8 cellular contexts compared by ENCODE assay signal in the genomic region with DNA sequence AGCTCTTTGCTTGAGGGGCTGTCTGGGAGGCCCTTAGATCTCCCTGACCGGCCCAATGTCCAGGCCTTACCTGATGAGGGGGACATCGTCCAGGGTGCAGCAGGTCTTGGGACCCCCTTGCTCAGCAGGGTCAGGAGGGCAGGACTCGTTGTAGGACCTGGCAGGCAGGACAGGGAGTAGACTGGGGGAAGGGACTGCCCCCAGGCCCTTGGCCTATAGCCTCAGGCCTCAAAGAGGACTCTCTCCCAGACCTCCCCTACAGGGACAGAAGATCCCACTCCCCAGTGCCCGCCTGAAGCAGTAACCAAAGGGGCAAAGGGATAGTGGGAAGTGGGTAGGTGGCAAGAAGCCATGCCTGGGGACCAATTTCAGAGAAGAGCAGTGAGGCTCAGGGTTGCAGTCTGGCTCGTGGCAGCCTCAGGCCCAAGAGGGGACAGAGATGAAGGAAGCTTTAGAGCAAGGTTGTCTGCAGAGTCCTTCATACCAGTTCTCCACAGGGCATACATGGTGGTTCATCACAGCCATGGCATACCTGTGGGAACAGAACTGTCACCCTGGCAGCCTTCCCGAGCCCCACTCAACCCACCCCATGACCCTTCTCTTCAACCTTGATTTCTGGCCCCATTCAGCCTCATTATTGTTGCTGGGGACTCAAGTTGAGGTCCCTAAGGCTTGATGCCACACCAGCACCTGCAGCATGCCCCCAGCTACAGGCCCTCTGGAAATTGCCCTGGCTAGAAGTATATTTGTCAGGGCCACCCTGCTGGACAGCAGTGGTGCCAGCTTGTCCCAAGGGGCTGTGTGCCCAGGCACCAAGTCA. TPM values are rescaled to one million over a fixed set of nuclear protein-coding genes. Genes with fewer than 3 reads are reported as not detected.
DNase-seq lines count a peak whose midpoint lies in the region; ATAC-seq and TF ChIP-seq lines count a peak whose summit lies in the region.

No MANE protein-coding gene starts in this region.

- no peak overlapping the region for H3K9ac ChIP-seq in KMS-11

- POLR2A ChIA-PET in A673 (lab: Charles Lee; ENCODE audit: low non-redundant PET): no interaction called here

- no peaks in the 10 kb centered on the region for H3K27me3 Mint-ChIP-seq in dendritic cell treated with granulocyte-macrophage colony-stimulating factor and Interleukin-4, amounts not matched to agents 40 ng/mL and 50 ng/mL, for 4 days
- no peaks in the 10 kb centered on the region for H3K27me3 Mint-ChIP-seq in naive B cell

- CTCF ChIA-PET in A673 (lab: Charles Lee): no interaction called here

- H3K36me3 ChIP-seq in A673 (ENCODE audit: insufficient read depth, low read length, poor library complexity, severe bottlenecking) (peaks cover 17% of the 10 kb centered on the region), KMS-11 (ENCODE audit: insufficient read depth) (no peaks in the 10 kb centered on the region)

- peaks cover 74% of the 10 kb centered on the region for H3K36me3 Mint-ChIP-seq in dendritic cell treated with granulocyte-macrophage colony-stimulating factor and Interleukin-4, amounts not matched to agents 40 ng/mL and 50 ng/mL, for 4 days (ENCODE audit: low read depth)
- no peaks in the 10 kb centered on the region for H3K36me3 Mint-ChIP-seq in naive B cell

- TF ChIP-seq CTCF in A673 (conservative IDR thresholded peaks at IDR 0.05; ENCODE audit: low read depth, low read length): no peak
- no peak for TF ChIP-seq CTCF in KMS-11 (conservative IDR thresholded peaks at IDR 0.05; ENCODE audit: low read depth, low read length)

- H3K4me3 ChIP-seq in A673 (ENCODE audit: low read depth, low read length, poor library complexity, severe bottlenecking) (peak overlapping the region; percentile 64), KMS-11 (IDR thresholded peaks at IDR 0.05; ENCODE audit: insufficient read depth, low read depth, low read length) (no peak overlapping the region)

- no peaks in the 10 kb centered on the region for H4K20me1 ChIP-seq in KMS-11 (ENCODE audit: insufficient read depth)

- BruUV-seq in A673 (replicated peaks; lab: Mats Ljungman, UMichigan): no TSS peak

- peak overlapping the region; percentile 87 for H3K4me3 Mint-ChIP-seq in dendritic cell treated with granulocyte-macrophage colony-stimulating factor and Interleukin-4, amounts not matched to agents 40 ng/mL and 50 ng/mL, for 4 days
- peak overlapping the region; percentile 84 to 93 (median 90) for H3K4me3 Mint-ChIP-seq in naive B cell

- no peak overlapping the region for H3K27ac ChIP-seq in A673 (ENCODE audit: low read depth, low read length, poor library complexity, severe bottlenecking)
- H3K27ac ChIP-seq in KMS-11: no peak overlapping the region

- peak overlapping the region; percentile 90 for H3K27ac Mint-ChIP-seq in dendritic cell treated with granulocyte-macrophage colony-stimulating factor and Interleukin-4, amounts not matched to agents 40 ng/mL and 50 ng/mL, for 4 days
- H3K27ac Mint-ChIP-seq in naive B cell: peak overlapping the region in 4 of 6 donors; percentile 76 to 89 (median 84)

- H3K4me2 ChIP-seq in KMS-11: peak overlapping the region; percentile 67; the same call in 1 of the 2 replicates

- no peak overlapping the region for H2AFZ ChIP-seq in KMS-11 (ENCODE audit: low read depth)

- no peaks in the 10 kb centered on the region for H3K9me3 Mint-ChIP-seq in dendritic cell treated with granulocyte-macrophage colony-stimulating factor and Interleukin-4, amounts not matched to agents 40 ng/mL and 50 ng/mL, for 4 days
- no peaks in the 10 kb centered on the region for H3K9me3 Mint-ChIP-seq in naive B cell

- peaks cover 6% of the 10 kb centered on the region for H3K4me1 ChIP-seq in A673 (ENCODE audit: insufficient read depth, low read length, poor library complexity, severe bottlenecking)
- peaks cover 30% of the 10 kb centered on the region for H3K4me1 ChIP-seq in KMS-11 (ENCODE audit: low read depth, poor library complexity, severe bottlenecking)

- ATAC-seq in naive B cell (ENCODE audit: low read depth in 2 of 2): no peak
- ATAC-seq in sciatic nerve: no peak
- ATAC-seq in HG03342 (IDR thresholded peaks at IDR 0.05; ENCODE audit: unreplicated experiment): no peak

- no peak for DNase-seq in A673 (ENCODE audit: low spot score)
- no peak for DNase-seq in naive B cell
- DNase-seq in sciatic nerve (ENCODE audit: low spot score): no peak
- DNase-seq in retina: no peak
- DNase-seq in COR-L47 (lab: John Stamatoyannopoulos, UW): no peak

- H3K9me3 ChIP-seq in A673 (ENCODE audit: low read depth, low read length, poor library complexity, severe bottlenecking): no peaks in the 10 kb centered on the region

- intact Hi-C loops in A673 (cut with micrococcal nuclease; ENCODE audit: unreplicated experiment): no loop called here
- intact Hi-C loops in dendritic cell treated with granulocyte-macrophage colony-stimulating factor and Interleukin-4, amounts not matched to agents 40 ng/mL and 50 ng/mL, for 4 days (cut with micrococcal nuclease): no loop called here
- intact Hi-C loops in sciatic nerve (cut with DNase I): loop anchor here (10.0 kb wide), 1 partner anchor 566 kb away; no protein-coding TSS in a partner anchor

- H3K27me3 ChIP-seq in A673 (replicated peaks; ENCODE audit: insufficient read depth, low read depth, low read length, poor library complexity) (no peaks in the 10 kb centered on the region), KMS-11 (ENCODE audit: insufficient read depth, low read depth) (no peaks in the 10 kb centered on the region)

- peaks cover 10% of the 10 kb centered on the region; the same call in 1 of the 2 replicates for H3K79me2 ChIP-seq in KMS-11 (ENCODE audit: insufficient read depth, low read depth)

- peaks cover 82% of the 10 kb centered on the region for H3K4me1 Mint-ChIP-seq in dendritic cell treated with granulocyte-macrophage colony-stimulating factor and Interleukin-4, amounts not matched to agents 40 ng/mL and 50 ng/mL, for 4 days (ENCODE audit: low read depth)
- peaks cover 26 to 55% (median 54%) of the 10 kb centered on the region in 3 donors for H3K4me1 Mint-ChIP-seq in naive B cell

RNA-seq across cellular contexts. Expression of gene TMEM150A, which starts 1.3 kb away (rescaled TPM):
- total RNA-seq in A673 (2021) (6.4 and 6.6 TPM in 2 replicates), sciatic nerve (15.8 TPM)
- 10 to 100 TPM; 11.8 to 25.0 (median 14.5) TPM for polyA plus RNA-seq in naive B cell (ENCODE audit: low read depth in 6 of 6)

RNA-seq across cellular contexts. Expression of gene RNF181, which starts 5.6 kb away (rescaled TPM):
- 78.5 and 99.1 TPM in 2 replicates for total RNA-seq in A673 (2021)
- polyA plus RNA-seq in naive B cell (ENCODE audit: low read depth in 6 of 6): 100 to 1,000 TPM; 152 to 207 (median 187) TPM
- 71.2 TPM for total RNA-seq in sciatic nerve

RNA-seq across cellular contexts. Expression of gene C2orf68, which starts 10.7 kb away (rescaled TPM):
- 46.4 and 48.6 TPM in 2 replicates for total RNA-seq in A673 (2021)
- 10 to 100 TPM; 13.8 to 21.7 (median 21.4) TPM for polyA plus RNA-seq in naive B cell (ENCODE audit: low read depth in 6 of 6)
- total RNA-seq in sciatic nerve: 41.6 TPM

RNA-seq across cellular contexts. Expression of gene USP39, which starts 14.8 kb away (rescaled TPM):
- 99.1 and 101 TPM in 2 replicates for total RNA-seq in A673 (2021)
- 10 to 100 TPM; 40.4 to 74.6 (median 58.7) TPM for polyA plus RNA-seq in naive B cell (ENCODE audit: low read depth in 6 of 6)
- 34.2 TPM for total RNA-seq in sciatic nerve

RNA-seq across cellular contexts. Expression of gene VAMP5, which starts 16.9 kb away (rescaled TPM):
- total RNA-seq in A673 (2021) (2.1 and 3.8 TPM in 2 replicates), sciatic nerve (71.2 TPM)
- 10 to 100 TPM; 33.3 to 68.5 (median 49.9) TPM for polyA plus RNA-seq in naive B cell (ENCODE audit: low read depth in 6 of 6)
